In the genomic region with DNA sequence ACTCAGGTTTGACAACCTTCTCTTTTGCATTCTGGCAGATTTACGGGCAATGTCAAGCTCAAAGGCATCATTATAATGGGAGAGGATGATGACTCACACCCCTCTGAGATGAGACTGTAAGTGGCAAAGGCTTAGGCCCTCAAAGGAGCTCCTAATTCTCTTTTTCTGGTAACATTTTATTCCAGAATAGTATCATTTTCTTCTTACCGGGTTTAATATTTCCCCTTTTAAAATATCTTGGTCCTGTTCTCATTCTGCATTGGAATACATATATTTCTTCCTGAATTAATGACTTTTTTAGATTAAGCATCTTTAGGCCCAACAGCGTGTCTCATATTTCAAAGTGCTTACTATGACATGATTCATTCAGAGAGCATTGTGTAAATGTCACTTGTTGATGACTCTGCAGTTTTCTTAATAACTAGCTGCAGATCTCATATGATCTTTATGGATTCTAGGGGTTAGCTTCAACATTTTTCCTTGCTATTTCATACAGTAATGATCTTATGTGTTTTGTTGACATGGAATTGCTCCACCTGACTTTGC, we compare ENCODE assay signal across 1 cellular context.
TF ChIP-seq lines count a peak whose summit lies in the region.

No MANE protein-coding gene starts in this region.

TF ChIP-seq in endothelial cell of umbilical vein, 7 proteins besides CTCF, POLR2A, EP300 and RAD21:
- no peak for TF ChIP-seq EZH2 (IDR thresholded peaks at IDR 0.05; ENCODE audit: borderline replicate concordance, low read depth, low read length, severe bottlenecking)
- no peak for TF ChIP-seq GATA2 (IDR thresholded peaks at IDR 0.05; ENCODE audit: insufficient read depth, insufficient read length, low read depth, low read length)
- TF ChIP-seq MYC (IDR thresholded peaks at IDR 0.05; ENCODE audit: low read depth, low read length), result no peak
- TF ChIP-seq JUN (IDR thresholded peaks at IDR 0.05; ENCODE audit: borderline replicate concordance, insufficient read depth, insufficient read length, low read depth), result peak; percentile 60
- no peak for TF ChIP-seq POLR2AphosphoS5 (IDR thresholded peaks at IDR 0.05; ENCODE audit: insufficient read depth, low read depth, low read length)
- TF ChIP-seq FOS (IDR thresholded peaks at IDR 0.05; ENCODE audit: borderline replicate concordance, insufficient read depth, low read length), result peak; percentile 72
- TF ChIP-seq, protein P1, sequence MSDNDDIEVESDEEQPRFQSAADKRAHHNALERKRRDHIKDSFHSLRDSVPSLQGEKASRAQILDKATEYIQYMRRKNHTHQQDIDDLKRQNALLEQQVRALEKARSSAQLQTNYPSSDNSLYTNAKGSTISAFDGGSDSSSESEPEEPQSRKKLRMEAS (IDR thresholded peaks at IDR 0.05; ENCODE audit: insufficient read depth, insufficient read length), result no peak
TF ChIP-seq in endothelial cell of umbilical vein: peak in this region for 2.
